In the genomic region with DNA sequence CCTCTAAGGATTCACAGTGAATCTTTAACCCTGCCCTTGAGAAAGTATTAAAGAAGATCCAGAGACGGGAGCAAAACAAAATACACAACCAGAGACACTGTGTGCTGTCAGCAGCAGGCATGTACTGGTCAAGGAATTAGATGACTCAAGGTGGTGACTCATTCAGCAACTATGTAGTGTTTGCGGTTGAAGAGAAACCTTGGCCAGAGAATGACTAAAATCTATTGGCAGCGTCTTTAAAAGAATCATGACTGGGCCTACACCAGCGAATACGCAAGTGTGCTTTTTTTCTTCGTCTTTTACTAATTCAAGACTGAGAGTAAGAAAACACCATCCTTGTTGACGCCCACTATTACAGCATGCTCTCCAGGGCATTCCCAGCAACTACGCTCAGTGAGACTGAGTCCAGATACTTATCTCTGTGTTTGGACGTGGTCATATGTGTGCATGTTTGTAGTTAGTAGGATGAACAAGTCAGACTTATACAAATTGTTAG, we compare ENCODE assay signal across 9 cellular contexts.
DNase-seq lines count a peak whose midpoint lies in the region; ATAC-seq, FAIRE-seq and TF ChIP-seq lines count a peak whose summit lies in the region.
"Had no signal": no experiment of that assay in that cellular context is flagged by ENCODE, and none has a peak within 500 bp of the region (broad histone marks: within the 10 kb centered on the region; RNA-seq: fewer than 3 reads in every experiment).

No MANE protein-coding gene starts in this region.

- H3K79me2 ChIP-seq in PC-9 (ENCODE audit: low read depth) = no peaks in the 10 kb centered on the region

- peaks cover 11% of the 10 kb centered on the region for H3K4me1 Mint-ChIP-seq in CD8-positive, alpha-beta T cell (ENCODE audit: low read depth)

- intact Hi-C loops in CD8-positive, alpha-beta T cell (cut with DNase I, micrococcal nuclease) = no loop called here
- intact Hi-C loops in PC-9 (cut with micrococcal nuclease; ENCODE audit: unreplicated experiment) (loop anchor here (1.0 to 2.0 kb wide), 3 partner anchors 42 to 151 kb away; no protein-coding TSS in a partner anchor), upper lobe of right lung (cut with DNase I) (no loop called here)

- H3K36me3 ChIP-seq in CD8-positive, alpha-beta T cell (ENCODE audit: insufficient read depth, low read length) = no peaks in the 10 kb centered on the region
- H3K36me3 ChIP-seq in PC-9 (ENCODE audit: low read depth) (no peaks in the 10 kb centered on the region), upper lobe of right lung (no peaks in the 10 kb centered on the region)

- no peaks in the 10 kb centered on the region for H3K9me3 Mint-ChIP-seq in CD8-positive, alpha-beta T cell

- BruUV-seq in PC-9 (replicated peaks; lab: Mats Ljungman, UMichigan) = no TSS peak

- H4K20me1 ChIP-seq in PC-9 (ENCODE audit: insufficient read depth) = no peaks in the 10 kb centered on the region

- TF ChIP-seq CTCF in CD8-positive, alpha-beta T cell (IDR thresholded peaks at IDR 0.05) = no peak
- TF ChIP-seq CTCF in PC-9 (conservative IDR thresholded peaks at IDR 0.05) (no peak), upper lobe of right lung (IDR thresholded peaks at IDR 0.05) (no peak)

- peak; percentile 100 for FAIRE-seq in GM19239 (lab: Jason Lieb, UNC)

- H3K27ac ChIP-seq in CD8-positive, alpha-beta T cell (ENCODE audit: low read depth, low read length) = no peak overlapping the region
- peak overlapping the region; percentile 78 for H3K27ac ChIP-seq in PC-9
- no peak overlapping the region for H3K27ac ChIP-seq in upper lobe of right lung

- H3K27ac Mint-ChIP-seq in CD8-positive, alpha-beta T cell = no peak overlapping the region

- H3K4me3 ChIP-seq in CD8-positive, alpha-beta T cell (ENCODE audit: low read depth, low read length) = no peak overlapping the region
- H3K4me3 ChIP-seq in PC-9 = no peak overlapping the region
- no peak overlapping the region for H3K4me3 ChIP-seq in upper lobe of right lung

- H3K36me3 Mint-ChIP-seq in CD8-positive, alpha-beta T cell = no peaks in the 10 kb centered on the region

- no peak overlapping the region for H3K4me3 Mint-ChIP-seq in CD8-positive, alpha-beta T cell
- H3K4me3 Mint-ChIP-seq: T-helper 1 cell treated with Interleukin-12 subunit alpha and Interleukin-12 subunit beta and Interleukin-4 antibody, amounts not matched to agents 30 μg/mL and 1 μg/mL, for 36 hours had no signal

- H3K9me3 ChIP-seq in CD8-positive, alpha-beta T cell (ENCODE audit: low read length) = no peaks in the 10 kb centered on the region
- H3K9me3 ChIP-seq in PC-9 (ENCODE audit: insufficient read depth, low read depth) (no peaks in the 10 kb centered on the region), upper lobe of right lung (no peaks in the 10 kb centered on the region)

- H2AFZ ChIP-seq in PC-9 = no peak overlapping the region

- no peaks in the 10 kb centered on the region for H3K9me2 ChIP-seq in PC-9 (ENCODE audit: insufficient read depth)

- peak; percentile 78 for ATAC-seq in CD8-positive, alpha-beta T cell
- ATAC-seq in HG03097 (IDR thresholded peaks at IDR 0.05; ENCODE audit: low FRiP score, unreplicated experiment) (peak; percentile 99), upper lobe of right lung (peak; percentile 97)

- H3K4me1 ChIP-seq in CD8-positive, alpha-beta T cell (ENCODE audit: insufficient read depth, low read length) = no peaks in the 10 kb centered on the region
- H3K4me1 ChIP-seq in PC-9 (replicated peaks; ENCODE audit: insufficient read depth) (peaks cover 21% of the 10 kb centered on the region), upper lobe of right lung (peaks cover 10% of the 10 kb centered on the region)

- CTCF ChIA-PET in CD8-positive, alpha-beta T cell (lab: Charles Lee) = no interaction called here
- CTCF ChIA-PET in PC-9 (lab: Charles Lee) = interaction anchor here (0.9 to 1.5 kb wide), 2 partner anchors 110 to 429 kb away, joined by 7 to 12 read pairs; no protein-coding TSS in a partner anchor

- DNase-seq in CD8-positive, alpha-beta T cell = peak in 1 of 7 experiments; percentile 17
- peak; percentile 60 for DNase-seq in GM19239 (ENCODE audit: insufficient read length, low spot score)
- peak; percentile 72 to 97 for DNase-seq in PC-9
- peak; percentile 100 for DNase-seq in dedifferentiated amniotic fluid mesenchymal stem cell (ENCODE audit: extremely low spot score)
- DNase-seq in lung microvascular endothelial cell (ENCODE audit: low read depth in 2 of 2) = peak; percentile 13 to 99
- DNase-seq in upper lobe of right lung = no peak
- DNase-seq in DMS153 treated with DMSO at 0.1 percent for 48 hours (lab: John Stamatoyannopoulos, UW; ENCODE audit: unreplicated experiment) = no peak

- H3K27me3 ChIP-seq in CD8-positive, alpha-beta T cell (ENCODE audit: insufficient read depth, low read length) = no peaks in the 10 kb centered on the region
- no peaks in the 10 kb centered on the region for H3K27me3 ChIP-seq in PC-9 (ENCODE audit: insufficient read depth, low read depth)
- H3K27me3 ChIP-seq in upper lobe of right lung = no peaks in the 10 kb centered on the region

- H3F3A ChIP-seq in PC-9 (ENCODE audit: insufficient read depth, low read depth) = peaks cover 17% of the 10 kb centered on the region

- POLR2A ChIA-PET in CD8-positive, alpha-beta T cell (lab: Charles Lee) = no interaction called here
- POLR2A ChIA-PET in PC-9 (lab: Charles Lee; ENCODE audit: unreplicated experiment) = no interaction called here

- peak overlapping the region; percentile 61 for H3K4me2 ChIP-seq in PC-9

- no peaks in the 10 kb centered on the region for H3K27me3 Mint-ChIP-seq in CD8-positive, alpha-beta T cell (ENCODE audit: low read depth)

Comparison
In these comparisons a context has a peak if more than half of its experiments do, and no peak if none do; other contexts are left out.
1. DNase-seq: peak in GM19239 (single experiment), PC-9 (2 of 2), dedifferentiated amniotic fluid mesenchymal stem cell (single experiment) and lung microvascular endothelial cell (2 of 2); none in upper lobe of right lung (single experiment) and DMS153 treated with DMSO at 0.1 percent for 48 hours (single experiment).
2. Peak in every context shown above with its lines, with median percentiles within 50 percentile points of each other: ATAC-seq.